In genomic region chr15:88813960-88814359, GRCh38 we compare ENCODE assay signal across 9 cellular contexts. TPM values are rescaled to one million over a fixed set of nuclear protein-coding genes. Genes with fewer than 3 reads are reported as not detected.
"Had no signal": no experiment of that assay in that cellular context is flagged by ENCODE, and none has a peak within 500 bp of the region (broad histone marks: within the 10 kb centered on the region; RNA-seq: fewer than 3 reads in every experiment).

No MANE protein-coding gene starts in this region.

- H3K27ac Mint-ChIP-seq: GM23338, H9 had no signal

- H3K9me3 Mint-ChIP-seq: GM23338, H9 had no signal

- H2AFZ ChIP-seq: GM23338 had no signal

- ATAC-seq: GM23338 had no signal

- DNase-seq: H9, IMR-90, KBM-7 had no signal

- FAIRE-seq: H1, H54, HTR-8/SVneo had no signal

- H3K4me3 Mint-ChIP-seq: GM23338, H9 had no signal

- H3K27ac ChIP-seq: KMS-11 had no signal

- H3K4me2 ChIP-seq: GM23338, KMS-11 had no signal

- H3K9ac ChIP-seq: KMS-11 had no signal

- H3K4me3 ChIP-seq: GM23338 had no signal

RNA-seq across cellular contexts. Expression of gene ACAN, which starts 10.7 kb away (rescaled TPM):
- total RNA-seq: HT-29 had no signal
